8 cellular contexts compared by ENCODE assay signal in genomic region chr12:71392521-71393145, GRCh38. TPM values are rescaled to one million over a fixed set of nuclear protein-coding genes. Genes with fewer than 3 reads are reported as not detected.
A peak's percentile ranks its signal among the peaks of the same experiment; 100 is the strongest.
DNase-seq lines count a peak whose midpoint lies in the region; ATAC-seq, FAIRE-seq and TF ChIP-seq lines count a peak whose summit lies in the region.

No MANE protein-coding gene starts in this region.

- no peak for TF ChIP-seq POLR2A in Peyer's patch (IDR thresholded peaks at IDR 0.05)

- peak; percentile 56 for FAIRE-seq in A204.1 (lab: Jason Lieb, UNC)

- no peaks in the 10 kb centered on the region for H3K36me3 Mint-ChIP-seq in endodermal cell (ENCODE audit: low read depth)
- H3K36me3 Mint-ChIP-seq in activated T-helper 1 cell treated with anti-CD3 and anti-CD28 coated beads, Interleukin-12 subunit alpha, Interleukin-12 subunit beta, Interleukin-2, Interleukin-4 antibody, amounts not matched to agents 30 ng/mL and 10 ng/mL and 1 ng/mL, durations not matched to agents 14 hours and 24 hours and 36 hours (ENCODE audit: low read depth): no peaks in the 10 kb centered on the region

- H3K27me3 ChIP-seq in Peyer's patch: no peaks in the 10 kb centered on the region
- no peaks in the 10 kb centered on the region for H3K27me3 ChIP-seq in endodermal cell (ENCODE audit: control insufficient read depth, insufficient read depth, low read length, poor library complexity, severe bottlenecking)

- H3K36me3 ChIP-seq in Peyer's patch (no peaks in the 10 kb centered on the region), endodermal cell (ENCODE audit: control insufficient read depth, insufficient read depth, low read length) (no peaks in the 10 kb centered on the region), mucosa of descending colon (ENCODE audit: low read depth) (no peaks in the 10 kb centered on the region)

- CTCF ChIA-PET in HEK293T (lab: Yijun Ruan, JAX): interaction anchor here (0.7 to 1.3 kb wide), 6 partner anchors 9 to 31 kb away, joined by 3 to 11 read pairs (median 6); no protein-coding TSS in a partner anchor

- TF ChIP-seq CTCF in GM12874 (IDR thresholded peaks at IDR 0.05; ENCODE audit: insufficient read depth, low read depth, low read length) (peak; percentile 77), LNCAP (IDR thresholded peaks at IDR 0.05) (peak; percentile 90), Peyer's patch (IDR thresholded peaks at IDR 0.05) (peak; percentile 28 to 90 (median 74)), endodermal cell (conservative IDR thresholded peaks at IDR 0.05) (peak; percentile 90), mucosa of descending colon (IDR thresholded peaks at IDR 0.05) (peak; percentile 66)

- DNase-seq in HEK293T (ENCODE audit: extremely low spot score) (peak; percentile 71), Peyer's patch (no peak), endodermal cell (peak; percentile 63), mucosa of descending colon (peak in 1 of 3 donors; percentile 34)
- no peak for DNase-seq in activated T-helper 1 cell treated with anti-CD3 and anti-CD28 coated beads, Interleukin-12 subunit alpha, Interleukin-12 subunit beta, Interleukin-2, Interleukin-4 antibody, amounts not matched to agents 30 ng/mL and 10 ng/mL and 1 ng/mL, durations not matched to agents 14 hours and 24 hours and 36 hours (ENCODE audit: low spot score)

- intact Hi-C loops in mucosa of descending colon (cut with DNase I, micrococcal nuclease): no loop called here
- intact Hi-C loops in activated T-helper 1 cell treated with anti-CD3 and anti-CD28 coated beads, Interleukin-12 subunit alpha, Interleukin-12 subunit beta, Interleukin-2, Interleukin-4 antibody, amounts not matched to agents 30 ng/mL and 10 ng/mL and 1 ng/mL, durations not matched to agents 14 hours and 24 hours and 36 hours (cut with micrococcal nuclease): loop anchor here (2.0 to 5.0 kb wide), 2 partner anchors 660 to 1514 kb away; no protein-coding TSS in a partner anchor

- peaks cover 1% of the 10 kb centered on the region for H3K4me1 Mint-ChIP-seq in endodermal cell
- no peaks in the 10 kb centered on the region for H3K4me1 Mint-ChIP-seq in activated T-helper 1 cell treated with anti-CD3 and anti-CD28 coated beads, Interleukin-12 subunit alpha, Interleukin-12 subunit beta, Interleukin-2, Interleukin-4 antibody, amounts not matched to agents 30 ng/mL and 10 ng/mL and 1 ng/mL, durations not matched to agents 14 hours and 24 hours and 36 hours (ENCODE audit: low read depth)

- H3K27ac Mint-ChIP-seq in endodermal cell: no peak overlapping the region
- no peak overlapping the region for H3K27ac Mint-ChIP-seq in activated T-helper 1 cell treated with anti-CD3 and anti-CD28 coated beads, Interleukin-12 subunit alpha, Interleukin-12 subunit beta, Interleukin-2, Interleukin-4 antibody, amounts not matched to agents 30 ng/mL and 10 ng/mL and 1 ng/mL, durations not matched to agents 14 hours and 24 hours and 36 hours

- H3K27ac ChIP-seq in Peyer's patch (no peak overlapping the region), endodermal cell (ENCODE audit: low read depth, low read length) (no peak overlapping the region)

- no peak overlapping the region for H3K4me3 ChIP-seq in Peyer's patch
- H3K4me3 ChIP-seq in endodermal cell (ENCODE audit: low read length): no peak overlapping the region
- no peak overlapping the region for H3K4me3 ChIP-seq in mucosa of descending colon

- H3K4me3 Mint-ChIP-seq in endodermal cell: no peak overlapping the region
- no peak overlapping the region for H3K4me3 Mint-ChIP-seq in activated T-helper 1 cell treated with anti-CD3 and anti-CD28 coated beads, Interleukin-12 subunit alpha, Interleukin-12 subunit beta, Interleukin-2, Interleukin-4 antibody, amounts not matched to agents 30 ng/mL and 10 ng/mL and 1 ng/mL, durations not matched to agents 14 hours and 24 hours and 36 hours

- H3K9ac ChIP-seq in endodermal cell (ENCODE audit: extremely low read depth, low read length, poor library complexity, severe bottlenecking): no peak overlapping the region

- H3K9me3 ChIP-seq in Peyer's patch: no peaks in the 10 kb centered on the region
- peaks cover 15% of the 10 kb centered on the region for H3K9me3 ChIP-seq in endodermal cell (ENCODE audit: control insufficient read depth, low read length)
- H3K9me3 ChIP-seq in mucosa of descending colon: no peaks in the 10 kb centered on the region

- ATAC-seq in mucosa of descending colon: peak; percentile 94

- POLR2A ChIA-PET in HEK293T (lab: Yijun Ruan, JAX): no interaction called here

- peaks cover 6% of the 10 kb centered on the region for H3K9me3 Mint-ChIP-seq in endodermal cell
- H3K9me3 Mint-ChIP-seq in activated T-helper 1 cell treated with anti-CD3 and anti-CD28 coated beads, Interleukin-12 subunit alpha, Interleukin-12 subunit beta, Interleukin-2, Interleukin-4 antibody, amounts not matched to agents 30 ng/mL and 10 ng/mL and 1 ng/mL, durations not matched to agents 14 hours and 24 hours and 36 hours: no peaks in the 10 kb centered on the region

- H3K4me1 ChIP-seq in Peyer's patch (no peaks in the 10 kb centered on the region), endodermal cell (ENCODE audit: control insufficient read depth, insufficient read depth, low read length) (no peaks in the 10 kb centered on the region), mucosa of descending colon (ENCODE audit: low read depth) (no peaks in the 10 kb centered on the region)

- WGBS in endodermal cell (ENCODE audit: insufficient coverage in 1 of 2, insufficient read length in 1 of 2), 2 experiments: 45 to 69% methylated on average over 8 of the region's 10 CpGs

- H3K27me3 Mint-ChIP-seq in endodermal cell (ENCODE audit: insufficient read depth): no peaks in the 10 kb centered on the region
- peaks cover 1% of the 10 kb centered on the region for H3K27me3 Mint-ChIP-seq in activated T-helper 1 cell treated with anti-CD3 and anti-CD28 coated beads, Interleukin-12 subunit alpha, Interleukin-12 subunit beta, Interleukin-2, Interleukin-4 antibody, amounts not matched to agents 30 ng/mL and 10 ng/mL and 1 ng/mL, durations not matched to agents 14 hours and 24 hours and 36 hours (ENCODE audit: insufficient read depth)

TF ChIP-seq in HEK293T, 16 proteins besides CTCF, POLR2A, EP300 and RAD21:
- no peak for TF ChIP-seq CTBP1 (IDR thresholded peaks at IDR 0.05; ENCODE audit: borderline replicate concordance)
- no peak for TF ChIP-seq ZNF384 (IDR thresholded peaks at IDR 0.05)
- TF ChIP-seq LEF1 (IDR thresholded peaks at IDR 0.05; ENCODE audit: borderline replicate concordance): no peak
- TF ChIP-seq SP1 (IDR thresholded peaks at IDR 0.05): no peak
- TF ChIP-seq FOXA1 (IDR thresholded peaks at IDR 0.05): no peak
- TF ChIP-seq ELF4 (IDR thresholded peaks at IDR 0.05): no peak
- TF ChIP-seq FOXK2 (IDR thresholded peaks at IDR 0.05): no peak

RNA-seq across cellular contexts. Expression of gene LGR5, which starts 47.0 kb away (rescaled TPM):
- 10 to 100 TPM in 3 of 4 donors, 1 to 10 TPM in 1; 5.1 to 19.8 (median 17.6) TPM for total RNA-seq in Peyer's patch
- total RNA-seq in endodermal cell: 10 to 100 TPM; 27.2 to 49.9 TPM
- polyA plus RNA-seq in endodermal cell (2013, experiment 1 of 2): 18.7 TPM
- 18.5 TPM for polyA plus RNA-seq in endodermal cell (2013, experiment 2 of 2)
- total RNA-seq in mucosa of descending colon: 1 to 10 TPM; 1.5 to 6.7 (median 4.4) TPM
- not detected in 2 replicates for total RNA-seq in activated T-helper 1 cell treated with anti-CD3 and anti-CD28 coated beads, Interleukin-12 subunit alpha, Interleukin-12 subunit beta, Interleukin-2, Interleukin-4 antibody, amounts not matched to agents 30 ng/mL and 10 ng/mL and 1 ng/mL, durations not matched to agents 14 hours and 24 hours and 36 hours

Comparison
In these comparisons a context has a peak if more than half of its experiments do, and no peak if none do; other contexts are left out.
1. DNase-seq: peak in HEK293T (single experiment) and endodermal cell (single experiment); none in Peyer's patch (0 of 3) and activated T-helper 1 cell treated with anti-CD3 and anti-CD28 coated beads, Interleukin-12 subunit alpha, Interleukin-12 subunit beta, Interleukin-2, Interleukin-4 antibody, amounts not matched to agents 30 ng/mL and 10 ng/mL and 1 ng/mL, durations not matched to agents 14 hours and 24 hours and 36 hours (single experiment).
2. Peak in every context shown above with its lines, with median percentiles within 50 percentile points of each other: CTCF ChIP-seq.